In genomic region chr11:33891714-33892327, GRCh38 we compare ENCODE assay signal across 9 cellular contexts. TPM values are rescaled to one million over a fixed set of nuclear protein-coding genes. Genes with fewer than 3 reads are reported as not detected.
DNase-seq lines count a peak whose midpoint lies in the region; ATAC-seq and TF ChIP-seq lines count a peak whose summit lies in the region.
"Had no signal": no experiment of that assay in that cellular context is flagged by ENCODE, and none has a peak within 500 bp of the region (broad histone marks: within the 10 kb centered on the region; RNA-seq: fewer than 3 reads in every experiment).

LMO2 (minus strand) TSS chr11:33892076; CDS start chr11:33869716, 22,360 bp downstream.

- H3K4me3 ChIP-seq in ovary, result no peak within 1 kb of the TSS
- no peak within 1 kb of the TSS for H3K4me3 ChIP-seq in colonic mucosa

- no peaks in the 10 kb centered on the region for H3K9me3 ChIP-seq in ovary
- no peaks in the 10 kb centered on the region for H3K9me3 ChIP-seq in colonic mucosa

- H3K9me3 Mint-ChIP-seq in glutamatergic neuron (ENCODE audit: unreplicated experiment), result no peaks in the 10 kb centered on the region

- TF ChIP-seq POLR2A in GM15510 (IDR thresholded peaks at IDR 0.05; ENCODE audit: borderline replicate concordance, extremely low read depth, insufficient read length), result peak; percentile 35
- no peak for TF ChIP-seq POLR2A in ovary (IDR thresholded peaks at IDR 0.05)

- TF ChIP-seq EP300 in ovary (IDR thresholded peaks at IDR 0.05), result no peak

- H3K4me1 ChIP-seq in ovary (ENCODE audit: insufficient read depth) (no peaks in the 10 kb centered on the region), colonic mucosa (no peaks in the 10 kb centered on the region)

- no peaks in the 10 kb centered on the region for H3K36me3 ChIP-seq in ovary
- no peaks in the 10 kb centered on the region for H3K36me3 ChIP-seq in colonic mucosa

- intact Hi-C loops in ovary (cut with DNase I), result no loop called here
- intact Hi-C loops in colonic mucosa (cut with DNase I), result no loop called here

- TF ChIP-seq CTCF in ovary (IDR thresholded peaks at IDR 0.05), result no peak
- TF ChIP-seq CTCF in glutamatergic neuron (IDR thresholded peaks at IDR 0.05; ENCODE audit: partially characterized antibody, unreplicated experiment), result no peak
- no peak for TF ChIP-seq CTCF in colonic mucosa (IDR thresholded peaks at IDR 0.05)

- H3K27ac ChIP-seq in ovary, result no peak within 1 kb of the TSS
- no peak within 1 kb of the TSS for H3K27ac ChIP-seq in colonic mucosa

- WGBS in ovary, 3 donors, result 69 to 79% (median 77%) methylated on average over 9 of the region's 9 CpGs

- ATAC-seq in GM18867 (IDR thresholded peaks at IDR 0.05; ENCODE audit: unreplicated experiment), result no peak
- ATAC-seq in GM21723 (IDR thresholded peaks at IDR 0.05; ENCODE audit: unreplicated experiment), result no peak

- no peaks in the 10 kb centered on the region for H3K27me3 Mint-ChIP-seq in glutamatergic neuron (ENCODE audit: unreplicated experiment)

- H3K27me3 ChIP-seq in ovary, result no peaks in the 10 kb centered on the region
- no peaks in the 10 kb centered on the region for H3K27me3 ChIP-seq in colonic mucosa

- peak; percentile 79 for DNase-seq in NCI-H2107 (lab: John Stamatoyannopoulos, UW)
- DNase-seq in cerebellar cortex (ENCODE audit: low spot score), result peak; percentile 54
- no peak for DNase-seq in ovary
- no peak for DNase-seq in glutamatergic neuron
- no peak for DNase-seq in colonic mucosa
- DNase-seq: activated CD4-positive, alpha-beta T cell treated with anti-CD3 and anti-CD28 coated beads for 1 hour had no signal

- H3K36me3 Mint-ChIP-seq in glutamatergic neuron (ENCODE audit: unreplicated experiment), result no peaks in the 10 kb centered on the region

- no peak within 1 kb of the TSS for H3K4me3 Mint-ChIP-seq in glutamatergic neuron (ENCODE audit: unreplicated experiment)

- H3K4me1 Mint-ChIP-seq in glutamatergic neuron (ENCODE audit: low read depth, unreplicated experiment), result peaks cover 2% of the 10 kb centered on the region

- H3K9ac ChIP-seq in colonic mucosa (ENCODE audit: low read depth in 2 of 2, low read length in 2 of 2), result no peak within 1 kb of the TSS

- H3K27ac Mint-ChIP-seq in glutamatergic neuron (ENCODE audit: unreplicated experiment), result no peak within 1 kb of the TSS

RNA-seq across cellular contexts. Expression of gene LMO2, which starts in this region (rescaled TPM):
- total RNA-seq in ovary (10 to 100 TPM in 5 of 7 donors, 1 to 10 TPM in 2; 6.9 to 18.6 (median 13.2) TPM), glutamatergic neuron (ENCODE audit: unreplicated experiment) (2.7 TPM), colonic mucosa (10 to 100 TPM in 1 of 2 donors, 1 to 10 TPM in 1; 7.2 to 11.3 TPM)
- 10 to 100 TPM; 26.5 to 48.2 TPM for polyA plus RNA-seq in ovary

Comparison
In these comparisons a context has a peak if more than half of its experiments do, and no peak if none do; other contexts are left out.
1. DNase-seq: peak in NCI-H2107 (single experiment) and cerebellar cortex (single experiment); none in ovary (0 of 5), glutamatergic neuron (single experiment) and colonic mucosa (single experiment).